Comparison of ENCODE assay signal across 1 cellular context in the genomic region with DNA sequence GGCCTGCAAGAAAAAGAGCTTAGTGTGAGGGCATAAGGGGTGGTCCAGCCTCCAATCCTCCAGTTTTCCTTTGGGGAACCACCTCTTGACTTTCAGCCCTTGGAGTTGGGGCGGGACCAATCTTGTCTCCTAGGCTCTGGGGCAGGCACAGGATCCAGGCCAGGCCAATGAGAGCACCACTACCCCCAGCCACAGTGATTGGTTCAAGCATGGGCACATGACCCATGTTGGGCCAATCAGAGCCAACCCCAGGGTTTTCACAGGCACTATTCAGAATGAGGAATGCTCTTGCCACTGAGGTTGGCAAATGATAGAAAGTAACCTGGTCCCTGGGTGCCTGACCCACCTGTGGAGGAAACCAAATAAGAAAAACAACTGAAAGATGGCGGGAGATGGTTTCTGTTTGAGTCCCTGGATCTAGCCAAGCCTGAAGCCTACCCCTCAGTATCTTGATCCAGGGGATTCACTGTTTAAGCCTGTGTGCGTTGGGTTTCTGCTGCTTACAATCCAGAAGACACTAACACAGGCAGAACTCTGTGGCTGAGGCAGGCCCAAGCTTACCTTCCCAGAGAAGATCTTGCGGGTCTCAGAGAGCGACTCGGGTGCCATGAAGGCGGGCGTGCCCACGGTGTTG.
TF ChIP-seq lines count a peak whose summit lies in the region.

No MANE protein-coding gene starts in this region.

TF ChIP-seq in WTC11, 78 proteins besides CTCF, POLR2A, EP300 and RAD21:
- TF ChIP-seq, protein P1, sequence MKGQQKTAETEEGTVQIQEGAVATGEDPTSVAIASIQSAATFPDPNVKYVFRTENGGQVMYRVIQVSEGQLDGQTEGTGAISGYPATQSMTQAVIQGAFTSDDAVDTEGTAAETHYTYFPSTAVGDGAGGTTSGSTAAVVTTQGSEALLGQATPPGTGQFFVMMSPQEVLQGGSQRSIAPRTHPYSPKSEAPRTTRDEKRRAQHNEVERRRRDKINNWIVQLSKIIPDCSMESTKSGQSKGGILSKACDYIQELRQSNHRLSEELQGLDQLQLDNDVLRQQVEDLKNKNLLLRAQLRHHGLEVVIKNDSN (CRISPR knock-in tag; IDR thresholded peaks at IDR 0.05), result peak; percentile 59; the same call in 1 of the 2 replicates
- TF ChIP-seq HMGA2 (CRISPR knock-in tag; IDR thresholded peaks at IDR 0.05), result no peak
- TF ChIP-seq NFYB (CRISPR knock-in tag; conservative IDR thresholded peaks at IDR 0.05; ENCODE audit: low read depth), result peak; percentile 67
- TF ChIP-seq, protein P2, sequence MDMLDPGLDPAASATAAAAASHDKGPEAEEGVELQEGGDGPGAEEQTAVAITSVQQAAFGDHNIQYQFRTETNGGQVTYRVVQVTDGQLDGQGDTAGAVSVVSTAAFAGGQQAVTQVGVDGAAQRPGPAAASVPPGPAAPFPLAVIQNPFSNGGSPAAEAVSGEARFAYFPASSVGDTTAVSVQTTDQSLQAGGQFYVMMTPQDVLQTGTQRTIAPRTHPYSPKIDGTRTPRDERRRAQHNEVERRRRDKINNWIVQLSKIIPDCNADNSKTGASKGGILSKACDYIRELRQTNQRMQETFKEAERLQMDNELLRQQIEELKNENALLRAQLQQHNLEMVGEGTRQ (CRISPR knock-in tag; IDR thresholded peaks at IDR 0.05), result peak; percentile 80
